ENCODE assay signal across 26 cellular contexts in the genomic region with DNA sequence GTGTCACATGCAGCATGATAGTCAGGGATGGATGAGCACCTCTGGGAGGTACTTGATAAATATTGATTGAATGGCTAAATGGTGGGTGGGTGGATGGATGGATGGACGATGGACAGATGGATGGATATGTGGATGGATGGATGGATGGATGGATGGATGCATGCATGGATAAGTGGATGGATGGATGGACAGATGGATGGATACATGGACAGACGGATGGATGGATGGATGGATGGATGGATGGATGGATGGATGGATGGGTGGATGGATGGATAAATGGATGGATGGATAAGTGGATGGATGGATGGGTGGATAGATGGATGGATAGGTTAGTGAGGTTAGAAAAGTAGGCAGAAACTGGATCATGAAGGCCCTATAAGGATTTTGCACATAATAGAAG. TPM values are rescaled to one million over a fixed set of nuclear protein-coding genes. Genes with fewer than 3 reads are reported as not detected.
"Had no signal": no experiment of that assay in that cellular context is flagged by ENCODE, and none has a peak within 500 bp of the region (broad histone marks: within the 10 kb centered on the region; RNA-seq: fewer than 3 reads in every experiment).

No MANE protein-coding gene starts in this region.

- H3K27me3 ChIP-seq: MG63, SJCRH30 had no signal

- ATAC-seq: HepG2, SK-N-SH treated with all-trans-retinoic acid at 6 μM for 48 hours had no signal

- H3K27ac ChIP-seq: SJCRH30 had no signal

- H3K36me3 ChIP-seq: MG63, SJCRH30 had no signal

- H3K4me1 ChIP-seq: SJCRH30 had no signal

- H3K4me3 ChIP-seq: MG63, SJCRH30 had no signal

- DNase-seq: IMR-90, Karpas-422, KG1, MG63, NCI-H1092, NCI-H1105 treated with DMSO at 0.1 percent for 48 hours, NCI-H1417 treated with DMSO at 0.1 percent for 48 hours, NCI-H146, NCI-H1694 treated with DMSO at 0.1 percent for 48 hours, NCI-H1930, NCI-H2081, NCI-H2107, NCI-H226, NCI-H446, NCI-H510A, NCI-H524 treated with DMSO at 0.1 percent for 48 hours, NCI-H69, NCI-H774, RPMI8226, SHP77 treated with DMSO at 0.1 percent for 48 hours, SJCRH30, T-helper 1 cell had no signal

- FAIRE-seq: HepG2, RCC 7860 had no signal

- H3K9me3 ChIP-seq: MG63, SJCRH30 had no signal

RNA-seq across cellular contexts. Expression of gene CLRN3, which starts 51.5 kb away (rescaled TPM):
- total RNA-seq: HepG2, HT1080, IMR-90, SJCRH30 had no signal
- polyA plus RNA-seq: HepG2, IMR-90 had no signal
